In the genomic region with DNA sequence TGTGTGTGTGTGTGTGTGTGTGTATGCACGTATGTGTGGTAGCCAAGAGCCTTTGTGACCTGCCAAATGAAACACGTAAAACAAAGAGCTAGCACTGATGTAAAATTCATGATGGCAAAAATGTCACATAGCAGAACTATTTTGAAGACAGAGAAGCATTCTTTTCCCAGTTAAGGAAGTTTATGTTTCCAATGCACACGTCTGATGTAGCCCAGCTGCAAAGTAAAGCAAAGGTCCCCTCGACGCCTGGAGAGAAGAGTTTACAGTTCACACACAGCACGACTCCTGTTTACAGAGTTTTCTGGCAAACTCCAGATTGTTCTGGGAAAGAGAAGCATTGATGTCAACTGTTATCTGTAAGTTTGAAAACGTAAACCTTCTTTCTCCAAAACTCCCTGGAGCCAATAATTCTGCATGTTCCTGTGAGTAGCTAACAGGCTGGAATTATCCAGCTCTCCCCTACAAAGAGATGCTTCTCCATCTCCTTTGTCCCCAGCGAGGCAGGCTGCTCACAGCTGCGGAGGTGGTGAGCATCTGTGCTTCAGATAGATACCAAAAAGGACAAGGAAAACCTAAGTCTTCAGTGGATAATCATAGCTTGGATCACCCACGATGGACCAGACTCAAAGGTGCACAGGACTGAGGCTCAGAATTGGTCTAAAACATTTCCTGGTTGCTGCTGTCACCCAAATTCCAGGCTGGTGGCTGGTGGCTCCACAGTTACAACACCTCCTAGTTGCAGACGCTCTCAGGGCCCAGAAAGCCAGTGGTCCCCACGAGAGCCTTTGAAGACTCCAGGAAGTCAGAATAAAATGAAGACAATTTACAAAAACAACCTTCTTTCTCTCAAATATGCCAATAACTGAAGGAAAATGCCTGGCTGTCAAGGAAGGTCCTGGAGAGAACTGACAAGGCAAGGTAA, we compare ENCODE assay signal across 14 cellular contexts.
DNase-seq lines count a peak whose midpoint lies in the region; ATAC-seq and TF ChIP-seq lines count a peak whose summit lies in the region.
"Had no signal": no experiment of that assay in that cellular context is flagged by ENCODE, and none has a peak within 500 bp of the region (broad histone marks: within the 10 kb centered on the region; RNA-seq: fewer than 3 reads in every experiment).

No MANE protein-coding gene starts in this region.

- ATAC-seq in heart right ventricle: peak in 6 of 8 donors; percentile 8 to 71 (median 54)
- no peak for ATAC-seq in aorta (ENCODE audit: low FRiP score)
- ATAC-seq: stimulated activated naive CD8-positive, alpha-beta T cell treated with anti-CD3 and anti-CD28 coated beads, Interleukin-15, amount 100 ng/mL, for 72 hours had no signal

- H4K20me1 ChIP-seq in mammary epithelial cell (ENCODE audit: insufficient read depth, low read length) (no peaks in the 10 kb centered on the region), osteoblast (ENCODE audit: insufficient read depth, low read length) (no peaks in the 10 kb centered on the region)

- no peak for TF ChIP-seq POLR2A in breast epithelium (IDR thresholded peaks at IDR 0.05)

- no peak overlapping the region for H3K9ac ChIP-seq in mammary epithelial cell (ENCODE audit: insufficient read depth, low read length)

- WGBS in mammary epithelial cell (ENCODE audit: low coverage, missing lambda C conversion rate): 46% methylated on average over 12 of the region's 12 CpGs
- 60 to 63% methylated on average over 12 of the region's 12 CpGs for WGBS in heart right ventricle, 2 donors
- 11 to 14% methylated on average over 12 of the region's 12 CpGs for WGBS in aorta, 2 donors

- DNase-seq in breast epithelium (ENCODE audit: low spot score in 2 of 2): no peak
- no peak for DNase-seq in mammary epithelial cell
- no peak for DNase-seq in heart right ventricle
- no peak for DNase-seq in osteoblast (ENCODE audit: insufficient read length, low spot score, missing footprints)
- no peak for DNase-seq in aorta
- no peak for DNase-seq in HuH-7 (ENCODE audit: low spot score)
- no peak for DNase-seq in KBM-7
- no peak for DNase-seq in NCI-H1417 treated with DMSO at 0.1 percent for 48 hours (lab: John Stamatoyannopoulos, UW)
- DNase-seq: activated CD4-positive, CD25-positive, alpha-beta regulatory T cell; effector CD8-positive, alpha-beta T cell; GDM1; midbrain; stimulated activated naive CD8-positive, alpha-beta T cell treated with anti-CD3 and anti-CD28 coated beads, Interleukin-15, amount 100 ng/mL, for 72 hours had no signal

- H3K4me3 ChIP-seq in breast epithelium (no peak overlapping the region), mammary epithelial cell (replicated peaks in 1 of 3; ENCODE audit: insufficient read depth in 1 of 3, low read depth in 2 of 3, low read length in 3 of 3) (no peak overlapping the region), heart right ventricle (no peak overlapping the region), osteoblast (ENCODE audit: insufficient read depth, low read length) (no peak overlapping the region), aorta (ENCODE audit: low read length in 2 of 2) (no peak overlapping the region)

- H3K27ac ChIP-seq in breast epithelium (peak overlapping the region; percentile 60 to 73), mammary epithelial cell (ENCODE audit: insufficient read depth, low read depth, low read length) (no peak overlapping the region), heart right ventricle (peak overlapping the region; percentile 1 to 75 (median 51)), osteoblast (ENCODE audit: low read depth, low read length) (peak overlapping the region; percentile 77), aorta (ENCODE audit: low read depth in 1 of 2, low read length in 2 of 2) (peak overlapping the region; percentile 79 to 91)
- H3K27ac ChIP-seq: 22Rv1 had no signal

- no TSS peak for BruUV-seq in mammary epithelial cell (replicated peaks; lab: Mats Ljungman, UMichigan)

- H3K36me3 ChIP-seq in breast epithelium (no peaks in the 10 kb centered on the region), mammary epithelial cell (ENCODE audit: insufficient read depth, low read length) (no peaks in the 10 kb centered on the region), heart right ventricle (peaks cover 0 to 48% (median 0%) of the 10 kb centered on the region in 9 donors), osteoblast (ENCODE audit: insufficient read depth, low read length) (peaks cover 100% of the 10 kb centered on the region), aorta (ENCODE audit: control insufficient read depth in 1 of 2, insufficient read depth in 2 of 2, low read length in 1 of 2) (peaks cover 0 to 2% of the 10 kb centered on the region in 2 donors)

- no peak for TF ChIP-seq CTCF in breast epithelium (IDR thresholded peaks at IDR 0.05)
- TF ChIP-seq CTCF in mammary epithelial cell (conservative IDR thresholded peaks at IDR 0.05 in 1 of 2, IDR thresholded peaks at IDR 0.05 in 1 of 2; ENCODE audit: extremely low read depth in 1 of 2, insufficient read depth in 1 of 2, low read depth in 1 of 2, low read length in 2 of 2): no peak
- no peak for TF ChIP-seq CTCF in heart right ventricle (IDR thresholded peaks at IDR 0.05)
- no peak for TF ChIP-seq CTCF in osteoblast (IDR thresholded peaks at IDR 0.05; ENCODE audit: extremely low read depth, low read depth, low read length)

- H3K79me2 ChIP-seq in mammary epithelial cell (ENCODE audit: insufficient read depth, low read length) (no peaks in the 10 kb centered on the region), osteoblast (ENCODE audit: insufficient read depth, low read length) (peaks cover 13% of the 10 kb centered on the region)

- in situ Hi-C loops in mammary epithelial cell (cut with MboI; ENCODE audit: low sequenced_read_pairs in 2 of 2): no loop called here
- in situ Hi-C loops in KBM-7 (cut with MboI; ENCODE audit: low pct_unique_long_range_greater_than_20kb, low sequenced_read_pairs): no loop called here

- CTCF ChIA-PET in mammary epithelial cell (lab: Charles Lee; ENCODE audit: low non-redundant PET): no interaction called here

- intact Hi-C loops in breast epithelium (cut with DNase I; ENCODE audit: low total_unique reads) (no loop called here), mammary epithelial cell (cut with micrococcal nuclease) (no loop called here), heart right ventricle (cut with DNase I) (loop anchor here in 5 of 10 donors (10.0 kb wide), 3 partner anchors 78 to 172 kb away; no protein-coding TSS in a partner anchor), aorta (cut with DNase I) (no loop called here)

- H3K4me1 ChIP-seq in breast epithelium (no peaks in the 10 kb centered on the region), mammary epithelial cell (ENCODE audit: insufficient read depth, low read length) (no peaks in the 10 kb centered on the region), heart right ventricle (peaks cover 3 to 53% (median 24%) of the 10 kb centered on the region in 9 donors), osteoblast (ENCODE audit: insufficient read depth, low read length) (peaks cover 35% of the 10 kb centered on the region), aorta (ENCODE audit: control insufficient read depth in 1 of 2, insufficient read depth in 2 of 2, low read length in 2 of 2) (peaks cover 0 to 6% of the 10 kb centered on the region in 2 donors)

- H3K4me2 ChIP-seq in mammary epithelial cell (ENCODE audit: insufficient read depth, low read depth, low read length) (no peak overlapping the region), osteoblast (ENCODE audit: insufficient read depth, low read length) (no peak overlapping the region)

- no peaks in the 10 kb centered on the region for H3K9me3 ChIP-seq in breast epithelium
- H3K9me3 ChIP-seq in mammary epithelial cell (replicated peaks; ENCODE audit: insufficient read depth, low read length): no peaks in the 10 kb centered on the region
- no peaks in the 10 kb centered on the region for H3K9me3 ChIP-seq in heart right ventricle
- no peaks in the 10 kb centered on the region for H3K9me3 ChIP-seq in osteoblast (ENCODE audit: low read depth, low read length)
- no peaks in the 10 kb centered on the region for H3K9me3 ChIP-seq in aorta (ENCODE audit: control insufficient read depth, low read length)

- no peaks in the 10 kb centered on the region for H3K27me3 ChIP-seq in breast epithelium
- H3K27me3 ChIP-seq in mammary epithelial cell (ENCODE audit: insufficient read depth, low read length): no peaks in the 10 kb centered on the region
- no peaks in the 10 kb centered on the region for H3K27me3 ChIP-seq in heart right ventricle
- H3K27me3 ChIP-seq in osteoblast (ENCODE audit: insufficient read depth, low read length): no peaks in the 10 kb centered on the region
- H3K27me3 ChIP-seq in aorta (ENCODE audit: control insufficient read depth in 1 of 2, insufficient read depth in 2 of 2, low read length in 1 of 2): no peaks in the 10 kb centered on the region

- dilution Hi-C loops in mammary epithelial cell (cut with HindIII; ENCODE audit: low sequenced_read_pairs): no loop called here

- H2AFZ ChIP-seq in mammary epithelial cell (ENCODE audit: low read depth, low read length) (no peak overlapping the region), osteoblast (ENCODE audit: low read length) (no peak overlapping the region)
